In genomic region chr10:24716295-24716694, GRCh38 we compare ENCODE assay signal across 16 cellular contexts. TPM values are rescaled to one million over a fixed set of nuclear protein-coding genes. Genes with fewer than 3 reads are reported as not detected.
DNase-seq lines count a peak whose midpoint lies in the region; ATAC-seq, FAIRE-seq and TF ChIP-seq lines count a peak whose summit lies in the region.
"Had no signal": no experiment of that assay in that cellular context is flagged by ENCODE, and none has a peak within 500 bp of the region (broad histone marks: within the 10 kb centered on the region; RNA-seq: fewer than 3 reads in every experiment).

No MANE protein-coding gene starts in this region.

- RAD21 ChIA-PET in HCT116 (lab: Charles Lee; ENCODE audit: low non-redundant PET in 1 of 2, low total read pairs in 2 of 2, uncharacterized antibody in 2 of 2, unreplicated experiment in 2 of 2), result no interaction called here

- POLR2A ChIA-PET in HCT116 (lab: Charles Lee), result no interaction called here
- POLR2A ChIA-PET in K562 (lab: Yijun Ruan, JAX), result interaction anchor here (1.6 kb wide), 2 partner anchors 8 to 9 kb away, joined by 4 to 5 read pairs; no protein-coding TSS in a partner anchor

- peaks cover 4% of the 10 kb centered on the region for H3K9me1 ChIP-seq in K562 (ENCODE audit: control insufficient read depth, insufficient read depth, low read length)

- intact Hi-C loops in HCT116 (cut with micrococcal nuclease) (no loop called here), K562 (cut with micrococcal nuclease) (no loop called here), stomach (cut with DNase I; ENCODE audit: low total_unique reads) (no loop called here)

- no peaks in the 10 kb centered on the region for H3K9me3 ChIP-seq in HCT116 (ENCODE audit: control insufficient read depth in 1 of 2, insufficient read depth in 1 of 2, low read depth in 1 of 2, low read length in 2 of 2)
- H3K9me3 ChIP-seq in K562 (replicated peaks; ENCODE audit: control insufficient read depth, insufficient read depth, low read depth, low read length), result no peaks in the 10 kb centered on the region
- no peaks in the 10 kb centered on the region for H3K9me3 ChIP-seq in iPS-20b (ENCODE audit: insufficient read depth, low read depth, low read length)
- no peaks in the 10 kb centered on the region for H3K9me3 ChIP-seq in stomach
- H3K9me3 ChIP-seq: ascending aorta had no signal

- H3K79me2 ChIP-seq in HCT116 (ENCODE audit: insufficient read depth, low read length) (peaks cover 98% of the 10 kb centered on the region), K562 (ENCODE audit: control insufficient read depth, insufficient read depth, low read length) (peaks cover 99% of the 10 kb centered on the region)

- CTCF ChIA-PET in HCT116 (lab: Charles Lee) (no interaction called here), K562 (lab: Yijun Ruan, JAX; ENCODE audit: low intra/inter-chr PET ratio) (no interaction called here)

- H3K4me1 ChIP-seq in HCT116 (ENCODE audit: control insufficient read depth in 1 of 2, insufficient read depth in 2 of 2, low read length in 2 of 2) (peaks cover 17 to 25% of the 10 kb centered on the region in 2 experiments), K562 (replicated peaks in 1 of 2; ENCODE audit: control insufficient read depth in 2 of 2, insufficient read depth in 2 of 2, low read length in 2 of 2) (peaks cover 12 to 39% of the 10 kb centered on the region in 2 experiments; a peak in 3 of 5 replicates), iPS-20b (ENCODE audit: insufficient read depth, low read length) (peaks cover 44% of the 10 kb centered on the region), stomach (peaks cover 15 to 98% (median 76%) of the 10 kb centered on the region in 4 donors)

- H3K27ac ChIP-seq in HCT116 (ENCODE audit: low read depth, low read length) (no peak overlapping the region), K562 (ENCODE audit: extremely low read depth, low read depth, low read length) (no peak overlapping the region), iPS-20b (ENCODE audit: low read length) (no peak overlapping the region), stomach (peak overlapping the region; percentile 37 to 75 (median 65))
- H3K27ac ChIP-seq: ascending aorta, C4-2B, HL-60 had no signal

- DNase-seq in HCT116 (ENCODE audit: low read depth, low spot score) (no peak), K562 (ENCODE audit: extremely low read depth in 1 of 4, low spot score in 3 of 4) (peak in 2 of 4 experiments; percentile 23 to 44), stomach (peak; percentile 79), T-helper 2 cell (no peak), NOMO-1 (lab: John Stamatoyannopoulos, UW; ENCODE audit: unreplicated experiment in 2 of 2) (no peak)
- DNase-seq: activated CD4-positive, alpha-beta T cell treated with anti-CD3 and anti-CD28 coated beads, Interleukin-2, amount 50 U/mL, for 48 hours; NCI-H2029; stimulated activated CD4-positive, alpha-beta T cell treated with anti-CD3 and anti-CD28 coated beads, Interleukin-4, amount 100 ng/mL, for 4 hours had no signal

- TF ChIP-seq CTCF in HCT116 (IDR thresholded peaks at IDR 0.05 in 2 of 3, conservative IDR thresholded peaks at IDR 0.05 in 1 of 3; ENCODE audit: borderline replicate concordance in 1 of 3, insufficient read depth in 1 of 3, low read depth in 2 of 3, low read length in 2 of 3), result no peak
- no peak for TF ChIP-seq CTCF in K562 (IDR thresholded peaks at IDR 0.05 in 2 of 3, conservative IDR thresholded peaks at IDR 0.05 in 1 of 3; ENCODE audit: insufficient read depth in 2 of 3, low read depth in 1 of 3, low read length in 3 of 3)
- TF ChIP-seq CTCF in stomach (IDR thresholded peaks at IDR 0.05), result no peak

- in situ Hi-C loops in K562 (cut with MboI), result no loop called here

- H4K20me1 ChIP-seq in HCT116 (ENCODE audit: insufficient read depth) (no peaks in the 10 kb centered on the region), K562 (replicated peaks; ENCODE audit: control insufficient read depth, insufficient read depth, low read length) (peaks cover 40% of the 10 kb centered on the region)

- no peak for FAIRE-seq in K562 (lab: Jason Lieb, UNC)
- FAIRE-seq: frontal cortex had no signal

- WGBS in K562 (ENCODE audit: insufficient coverage, low coverage, missing lambda C conversion rate), result 34% methylated on average over 5 of the region's 5 CpGs
- WGBS in stomach, 5 donors, result 26 to 56% (median 31%) methylated on average over 5 of the region's 5 CpGs

- BruUV-seq in HCT116 (replicated peaks; lab: Mats Ljungman, UMichigan) (no TSS peak), K562 (replicated peaks; lab: Mats Ljungman, UMichigan) (no TSS peak)

- ATAC-seq in HCT116 (peak; percentile 36; the same call in 1 of the 2 replicates), K562 (peak; percentile 64), HG03460 (IDR thresholded peaks at IDR 0.05; ENCODE audit: unreplicated experiment) (no peak), HG03095 (IDR thresholded peaks at IDR 0.05; ENCODE audit: unreplicated experiment) (no peak)
- ATAC-seq: stimulated activated effector memory CD8-positive, alpha-beta T cell treated with anti-CD3 and anti-CD28 coated beads, Interleukin-12 subunit alpha, Interleukin-12 subunit beta, amount 100 ng/mL, for 72 hours had no signal

- H3K27me3 ChIP-seq in HCT116 (ENCODE audit: insufficient read depth, low read length), result no peaks in the 10 kb centered on the region
- H3K27me3 ChIP-seq in K562 (ENCODE audit: control insufficient read depth in 2 of 2, insufficient read depth in 2 of 2, low read length in 2 of 2), result no peaks in the 10 kb centered on the region
- H3K27me3 ChIP-seq in iPS-20b (ENCODE audit: insufficient read depth, low read length), result peaks cover 44% of the 10 kb centered on the region
- no peaks in the 10 kb centered on the region for H3K27me3 ChIP-seq in stomach
- H3K27me3 ChIP-seq: ascending aorta had no signal

- no peaks in the 10 kb centered on the region for H3K9me2 ChIP-seq in HCT116 (ENCODE audit: insufficient read depth)

- TF ChIP-seq RAD21 in HCT116 (IDR thresholded peaks at IDR 0.05; ENCODE audit: low read depth), result no peak
- TF ChIP-seq RAD21 in K562 (CRISPR knock-in tag; conservative IDR thresholded peaks at IDR 0.05 in 1 of 2, IDR thresholded peaks at IDR 0.05 in 1 of 2), result no peak

- TF ChIP-seq POLR2A in HCT116 (IDR thresholded peaks at IDR 0.05; ENCODE audit: borderline replicate concordance, extremely low read depth, insufficient read depth, insufficient read length) (no peak), K562 (conservative IDR thresholded peaks at IDR 0.05) (no peak), stomach (IDR thresholded peaks at IDR 0.05) (no peak)

- no peak overlapping the region for H3K4me2 ChIP-seq in HCT116 (ENCODE audit: low read length)
- H3K4me2 ChIP-seq in K562 (ENCODE audit: insufficient read depth, low read length), result peak overlapping the region; percentile 50

- H3K4me3 ChIP-seq in HCT116 (replicated peaks in 1 of 2; ENCODE audit: low read depth in 1 of 2, low read length in 2 of 2) (no peak overlapping the region), K562 (no peak overlapping the region), iPS-20b (ENCODE audit: low read length) (peak overlapping the region; percentile 8; the same call in 1 of the 2 replicates), stomach (peak overlapping the region in 1 of 4 donors; percentile 13)

- TF ChIP-seq EP300 in K562 (IDR thresholded peaks at IDR 0.05; ENCODE audit: low read length) (no peak), stomach (IDR thresholded peaks at IDR 0.05) (no peak)

- H3K9ac ChIP-seq in HCT116 (ENCODE audit: low read length) (no peak overlapping the region), K562 (ENCODE audit: insufficient read depth in 1 of 2, low read depth in 2 of 2, low read length in 2 of 2) (peak overlapping the region in 1 of 2 experiments; percentile 31; a peak in 1 of 4 replicates), iPS-20b (ENCODE audit: low read depth, low read length) (no peak overlapping the region)

- H2AFZ ChIP-seq in HCT116 (ENCODE audit: low read depth, low read length, poor library complexity, severe bottlenecking), result no peak overlapping the region
- H2AFZ ChIP-seq in K562 (ENCODE audit: low read depth, low read length), result no peak overlapping the region

- H3K36me3 ChIP-seq in HCT116 (ENCODE audit: control insufficient read depth in 1 of 2, insufficient read depth in 2 of 2, low read length in 2 of 2) (no peaks in the 10 kb centered on the region), K562 (ENCODE audit: control insufficient read depth, insufficient read depth, low read length) (peaks cover 42% of the 10 kb centered on the region), iPS-20b (ENCODE audit: insufficient read depth, low read depth, low read length) (no peaks in the 10 kb centered on the region), stomach (no peaks in the 10 kb centered on the region)
- H3K36me3 ChIP-seq: ascending aorta had no signal

TF ChIP-seq in HCT116, 20 proteins besides CTCF, POLR2A, EP300 and RAD21 (continues in another document):
- no peak for TF ChIP-seq ATF3 (IDR thresholded peaks at IDR 0.05)

TF ChIP-seq in K562, 482 proteins besides CTCF, POLR2A, EP300 and RAD21 (continues in another document):
- TF ChIP-seq ESRRA (IDR thresholded peaks at IDR 0.05; ENCODE audit: borderline replicate concordance, low read depth), result 0 out of 2 replicates have a peak, but pooled peaks have one; percentile 17
- TF ChIP-seq ZFP36 (IDR thresholded peaks at IDR 0.05; ENCODE audit: low read depth, low read length, partially characterized antibody), result peak; percentile 5
- no peak for TF ChIP-seq LCOR (CRISPR knock-in tag; IDR thresholded peaks at IDR 0.05)

RNA-seq across cellular contexts. Expression of gene ARHGAP21, which starts 7.4 kb away (rescaled TPM):
- 47.7 TPM for total RNA-seq in HCT116 (2021; ENCODE audit: unreplicated experiment)
- 18.8 and 19.1 TPM in 2 replicates for polyA plus RNA-seq in HCT116 (2012)
- total RNA-seq in K562 (2011; cell fraction: chromatin; rRNA removed; ENCODE audit: low replicate concordance), result 222 and 366 TPM in 2 replicates
- total RNA-seq in K562 (2011; cell fraction: nucleolus; rRNA removed), result 80.7 and 94.1 TPM in 2 replicates
- total RNA-seq in K562 (2011; cell fraction: nucleoplasm; rRNA removed), result 125 and 182 TPM in 2 replicates
- total RNA-seq in K562 (2014; rRNA removed), result 38.7 and 43.1 TPM in 2 replicates
- total RNA-seq in K562 (2014; rRNA removed; fragmentation: Illumina TruSeq; extraction: Trizol), result 61.8 and 84.8 TPM in 2 replicates
- 72.2 and 75.0 TPM in 2 replicates for total RNA-seq in K562 (2015; rRNA removed; fragmentation: Illumina TruSeq; extraction: Trizol)
- 57.7 and 60.8 TPM in 2 replicates for total RNA-seq in K562 (2021)
- 86.1 and 145 TPM in 2 replicates for polyA plus RNA-seq in K562 (2011; rRNA removed)
- polyA plus RNA-seq in K562 (2011; cell fraction: cytosol; rRNA removed), result 35.6 and 41.6 TPM in 2 replicates
- polyA plus RNA-seq in K562 (2011; cell fraction: nucleus; rRNA removed), result 214 and 250 TPM in 2 replicates
- polyA plus RNA-seq in K562 (2012), result 32.3 and 36.3 TPM in 2 replicates
- 65.7 and 72.2 TPM in 2 replicates for polyA plus RNA-seq in K562 (2014; fragmentation: Illumina TruSeq; extraction: Trizol)
- polyA plus RNA-seq in K562 (2014; fragmentation: Nextera tagmentation; extraction: Ambion mirVana), result 10 to 100 TPM; 13.6 to 15.5 TPM
- polyA plus RNA-seq in K562 (2014; rRNA removed), result 40.3 and 43.6 TPM in 2 replicates
- 150 and 239 TPM in 2 replicates for polyA minus RNA-seq in K562 (2011; rRNA and poly(A)+ RNA removed)
- polyA minus RNA-seq in K562 (2011; cell fraction: cytosol; rRNA and poly(A)+ RNA removed), result 36.3 and 108 TPM in 2 replicates
- polyA minus RNA-seq in K562 (2011; cell fraction: nucleus; rRNA and poly(A)+ RNA removed), result 146 and 167 TPM in 2 replicates
- 100 to 1,000 TPM in 1 of 5 donors, 10 to 100 TPM in 4; 24.9 to 166 (median 93.9) TPM for total RNA-seq in stomach
- 10 to 100 TPM; 12.7 to 37.7 (median 20.5) TPM for polyA plus RNA-seq in stomach

Comparison
In these comparisons a context has a peak if more than half of its experiments do, and no peak if none do; other contexts are left out.
1. ATAC-seq: peak in HCT116 (single experiment) and K562 (single experiment); none in HG03460 (single experiment) and HG03095 (single experiment).
2. H3K27ac ChIP-seq: peak in stomach (5 of 5); none in HCT116 (single experiment), K562 (single experiment) and iPS-20b (single experiment).
3. Of the 22 proteins assayed by ChIP-seq in both K562 and HCT116: peak only in K562: EGR1; only in HCT116: none; in both: none; in neither: 21.